Comparison of ENCODE assay signal across 13 cellular contexts in genomic region chr21:42191978-42192595, GRCh38. TPM values are rescaled to one million over a fixed set of nuclear protein-coding genes. Genes with fewer than 3 reads are reported as not detected.
DNase-seq lines count a peak whose midpoint lies in the region; ATAC-seq and TF ChIP-seq lines count a peak whose summit lies in the region.
"Had no signal": no experiment of that assay in that cellular context is flagged by ENCODE, and none has a peak within 500 bp of the region (broad histone marks: within the 10 kb centered on the region; RNA-seq: fewer than 3 reads in every experiment).

No MANE protein-coding gene starts in this region.

- peaks cover 10% of the 10 kb centered on the region for H3K27me3 Mint-ChIP-seq in activated CD8-positive, alpha-beta T cell treated with anti-CD3 and anti-CD28 coated beads, Interleukin-2, amount 10 ng/mL, durations not matched to agents 7 days and 5 days (ENCODE audit: low read depth)
- H3K27me3 Mint-ChIP-seq in activated CD8-positive, alpha-beta T cell treated with anti-CD3 and anti-CD28 coated beads for 36 hours = no peaks in the 10 kb centered on the region
- H3K27me3 Mint-ChIP-seq in osteocyte (ENCODE audit: unreplicated experiment) = peaks cover 43% of the 10 kb centered on the region

- peaks cover 7% of the 10 kb centered on the region for H3K36me3 Mint-ChIP-seq in activated CD8-positive, alpha-beta T cell treated with anti-CD3 and anti-CD28 coated beads, Interleukin-2, amount 10 ng/mL, durations not matched to agents 7 days and 5 days (ENCODE audit: low read depth)
- peaks cover 1% of the 10 kb centered on the region for H3K36me3 Mint-ChIP-seq in activated CD8-positive, alpha-beta T cell treated with anti-CD3 and anti-CD28 coated beads for 36 hours (ENCODE audit: low read depth)
- no peaks in the 10 kb centered on the region for H3K36me3 Mint-ChIP-seq in osteocyte (ENCODE audit: unreplicated experiment)

- peaks cover 85% of the 10 kb centered on the region for H3K4me1 Mint-ChIP-seq in activated CD8-positive, alpha-beta T cell treated with anti-CD3 and anti-CD28 coated beads, Interleukin-2, amount 10 ng/mL, durations not matched to agents 7 days and 5 days (ENCODE audit: low read depth)
- peaks cover 65% of the 10 kb centered on the region for H3K4me1 Mint-ChIP-seq in activated CD8-positive, alpha-beta T cell treated with anti-CD3 and anti-CD28 coated beads for 36 hours (ENCODE audit: low read depth)
- H3K4me1 Mint-ChIP-seq in osteocyte (ENCODE audit: unreplicated experiment) = no peaks in the 10 kb centered on the region

- ATAC-seq in activated CD8-positive, alpha-beta T cell treated with anti-CD3 and anti-CD28 coated beads, Interleukin-2, amount 10 ng/mL, durations not matched to agents 7 days and 5 days = no peak
- ATAC-seq in activated CD8-positive, alpha-beta T cell treated with anti-CD3 and anti-CD28 coated beads for 36 hours = no peak
- ATAC-seq in SK-N-SH treated with all-trans-retinoic acid at 6 μM for 48 hours (no peak), GM21390 (IDR thresholded peaks at IDR 0.05; ENCODE audit: unreplicated experiment) (no peak)
- ATAC-seq: gastroesophageal sphincter, psoas muscle had no signal

- H3K4me3 Mint-ChIP-seq in activated CD8-positive, alpha-beta T cell treated with anti-CD3 and anti-CD28 coated beads, Interleukin-2, amount 10 ng/mL, durations not matched to agents 7 days and 5 days = no peak overlapping the region
- no peak overlapping the region for H3K4me3 Mint-ChIP-seq in activated CD8-positive, alpha-beta T cell treated with anti-CD3 and anti-CD28 coated beads for 36 hours
- no peak overlapping the region for H3K4me3 Mint-ChIP-seq in osteocyte (ENCODE audit: unreplicated experiment)

- intact Hi-C loops in activated CD8-positive, alpha-beta T cell treated with anti-CD3 and anti-CD28 coated beads for 36 hours (cut with micrococcal nuclease) = loop anchor here (5.0 kb wide), 1 partner anchor 45 kb away; no protein-coding TSS in a partner anchor

- CTCF ChIA-PET in activated CD8-positive, alpha-beta T cell treated with anti-CD3 and anti-CD28 coated beads, Interleukin-2, amount 10 ng/mL, durations not matched to agents 7 days and 5 days (lab: Charles Lee) = interaction anchor here (1.1 to 7.1 kb wide), 7 partner anchors 10 to 47 kb away, joined by 3 to 47 read pairs (median 14); partner anchors contain the start of gene ABCG1
- CTCF ChIA-PET in activated CD8-positive, alpha-beta T cell treated with anti-CD3 and anti-CD28 coated beads for 36 hours (lab: Charles Lee) = interaction anchor here (0.5 to 1.8 kb wide), 6 partner anchors 9 to 231 kb away, joined by 3 to 5 read pairs (median 4); no protein-coding TSS in a partner anchor

- H3K27ac Mint-ChIP-seq in activated CD8-positive, alpha-beta T cell treated with anti-CD3 and anti-CD28 coated beads, Interleukin-2, amount 10 ng/mL, durations not matched to agents 7 days and 5 days = peak overlapping the region; percentile 24
- H3K27ac Mint-ChIP-seq in activated CD8-positive, alpha-beta T cell treated with anti-CD3 and anti-CD28 coated beads for 36 hours = no peak overlapping the region
- H3K27ac Mint-ChIP-seq in osteocyte (ENCODE audit: unreplicated experiment) = no peak overlapping the region

- H3K9me3 Mint-ChIP-seq in activated CD8-positive, alpha-beta T cell treated with anti-CD3 and anti-CD28 coated beads, Interleukin-2, amount 10 ng/mL, durations not matched to agents 7 days and 5 days (ENCODE audit: insufficient read depth) = no peaks in the 10 kb centered on the region
- H3K9me3 Mint-ChIP-seq in activated CD8-positive, alpha-beta T cell treated with anti-CD3 and anti-CD28 coated beads for 36 hours = no peaks in the 10 kb centered on the region
- H3K9me3 Mint-ChIP-seq in osteocyte (ENCODE audit: unreplicated experiment) = no peaks in the 10 kb centered on the region

- peak overlapping the region; percentile 20 for H3K27ac ChIP-seq in caudate nucleus (ENCODE audit: low read depth, low read length)
- no peak overlapping the region for H3K27ac ChIP-seq in substantia nigra (ENCODE audit: low read depth, low read length, poor library complexity, severe bottlenecking)
- H3K27ac ChIP-seq: gastroesophageal sphincter, PC-9, psoas muscle, tibial artery had no signal

- no peak for TF ChIP-seq CTCF in activated CD8-positive, alpha-beta T cell treated with anti-CD3 and anti-CD28 coated beads for 36 hours (IDR thresholded peaks at IDR 0.05)
- no peak for TF ChIP-seq CTCF in osteocyte (IDR thresholded peaks at IDR 0.05)

- no peak for DNase-seq in activated CD8-positive, alpha-beta T cell treated with anti-CD3 and anti-CD28 coated beads, Interleukin-2, amount 10 ng/mL, durations not matched to agents 7 days and 5 days
- no peak for DNase-seq in activated CD8-positive, alpha-beta T cell treated with anti-CD3 and anti-CD28 coated beads for 36 hours
- peak; percentile 10 for DNase-seq in NCI-H2171 (lab: John Stamatoyannopoulos, UW)
- no peak for DNase-seq in caudate nucleus (lab: John Stamatoyannopoulos, UW)
- peak; percentile 70 for DNase-seq in osteocyte (ENCODE audit: extremely low spot score, unreplicated experiment)
- DNase-seq in substantia nigra (lab: John Stamatoyannopoulos, UW) = no peak
- DNase-seq: effector memory CD4-positive, alpha-beta T cell; PC-9; psoas muscle; tibial artery had no signal

- POLR2A ChIA-PET in activated CD8-positive, alpha-beta T cell treated with anti-CD3 and anti-CD28 coated beads, Interleukin-2, amount 10 ng/mL, durations not matched to agents 7 days and 5 days (lab: Charles Lee) = interaction anchor here (1.4 to 3.3 kb wide), 2 partner anchors 42 to 46 kb away, joined by 7 to 15 read pairs; no protein-coding TSS in a partner anchor
- POLR2A ChIA-PET in activated CD8-positive, alpha-beta T cell treated with anti-CD3 and anti-CD28 coated beads for 36 hours (lab: Charles Lee) = interaction anchor here (1.1 to 3.4 kb wide), 5 partner anchors 28 to 47 kb away, joined by 4 to 22 read pairs (median 8); no protein-coding TSS in a partner anchor

TF ChIP-seq in SK-N-SH treated with all-trans-retinoic acid at 6 μM for 48 hours, 23 proteins besides CTCF, POLR2A, EP300 and RAD21:
- no peak for TF ChIP-seq ZNF8 (CRISPR knock-in tag; IDR thresholded peaks at IDR 0.05)
- no peak for TF ChIP-seq ZNF70 (CRISPR knock-in tag; IDR thresholded peaks at IDR 0.05)

RNA-seq across cellular contexts. Expression of gene ABCG1, which starts 26.9 kb away (rescaled TPM):
- 1 to 10 TPM; 6.7 to 8.0 TPM for total RNA-seq in activated CD8-positive, alpha-beta T cell treated with anti-CD3 and anti-CD28 coated beads, Interleukin-2, amount 10 ng/mL, durations not matched to agents 7 days and 5 days
- 10 to 100 TPM; 12.1 to 12.7 TPM for total RNA-seq in activated CD8-positive, alpha-beta T cell treated with anti-CD3 and anti-CD28 coated beads for 36 hours
- 16.5 TPM in 2 replicates for total RNA-seq in osteocyte

Comparison
In these comparisons a context has a peak if more than half of its experiments do, and no peak if none do; other contexts are left out.
1. DNase-seq: peak in NCI-H2171 (single experiment) and osteocyte (single experiment); none in activated CD8-positive, alpha-beta T cell treated with anti-CD3 and anti-CD28 coated beads, Interleukin-2, amount 10 ng/mL, durations not matched to agents 7 days and 5 days (single experiment), activated CD8-positive, alpha-beta T cell treated with anti-CD3 and anti-CD28 coated beads for 36 hours (single experiment), caudate nucleus (0 of 61) and substantia nigra (0 of 49).